ENCODE assay signal across 8 cellular contexts in the genomic region with DNA sequence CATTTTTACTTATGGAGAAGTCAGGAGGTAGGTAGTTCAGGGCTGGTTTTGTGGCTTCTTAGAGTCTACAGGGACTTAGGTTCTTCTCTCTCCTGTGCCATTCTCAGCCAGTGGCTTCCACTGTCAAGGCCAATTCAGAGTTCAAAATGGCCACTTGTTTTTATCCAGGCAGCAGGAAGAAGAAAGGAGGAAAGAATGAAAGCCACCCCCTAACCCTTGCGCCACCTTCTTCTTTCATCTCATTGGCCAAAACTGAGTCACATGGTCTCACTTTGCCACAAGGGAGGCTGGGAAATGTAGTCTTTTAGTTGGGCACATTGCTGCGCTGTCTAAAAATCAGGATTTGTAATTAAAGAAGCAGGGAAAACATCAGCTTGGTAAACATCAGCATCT.
DNase-seq lines count a peak whose midpoint lies in the region; ATAC-seq, FAIRE-seq and TF ChIP-seq lines count a peak whose summit lies in the region.

No MANE protein-coding gene starts in this region.

- H4K91ac ChIP-seq in H1 (replicated peaks; ENCODE audit: insufficient read length, low read length): no peak overlapping the region

- POLR2A ChIA-PET in H1 (lab: Charles Lee; ENCODE audit: partially characterized antibody): no interaction called here

- H3K27me3 ChIP-seq in MM.1S (replicated peaks; ENCODE audit: insufficient read depth, low read length) (0 out of 2 replicates have a peak, but pooled peaks cover 5% of the 10 kb centered on the region), SJSA1 (replicated peaks) (no peaks in the 10 kb centered on the region), H1 (replicated peaks in 1 of 4; ENCODE audit: control insufficient read depth in 3 of 4, extremely low read depth in 1 of 4, insufficient read depth in 3 of 4, low read length in 3 of 4) (no peaks in the 10 kb centered on the region; a peak in 1 of 7 replicates), tibial artery (peaks cover 0 to 36% of the 10 kb centered on the region in 2 donors)

- no peaks in the 10 kb centered on the region for H3K79me2 ChIP-seq in MM.1S (ENCODE audit: low read length)
- no peaks in the 10 kb centered on the region for H3K79me2 ChIP-seq in H1 (ENCODE audit: control insufficient read depth in 1 of 2, insufficient read depth in 2 of 2, low read length in 2 of 2)

- TF ChIP-seq EP300 in H1 (IDR thresholded peaks at IDR 0.05; ENCODE audit: borderline replicate concordance in 1 of 2, low read depth in 2 of 2, low read length in 2 of 2): no peak

- H2AFZ ChIP-seq in MM.1S (ENCODE audit: low read length) (peak overlapping the region; percentile 61), H1 (ENCODE audit: low read length) (peak overlapping the region; percentile 83)

- intact Hi-C loops in tibial artery (cut with DNase I; ENCODE audit: low total_unique reads): no loop called here

- peak; percentile 75 for DNase-seq in EL
- DNase-seq in MM.1S: peak; percentile 49
- DNase-seq in SJSA1 (ENCODE audit: low read depth in 1 of 2, low spot score in 2 of 2): peak; percentile 68 to 84
- no peak for DNase-seq in H1 (ENCODE audit: low read depth in 1 of 2, low spot score in 2 of 2)
- DNase-seq in natural killer cell treated with Interleukin-12 subunit alpha and Interleukin-12 subunit beta and Interleukin-15 and Interleukin-18, amount 100 ng/mL, for 72 hours (ENCODE audit: low spot score): no peak
- DNase-seq in KG1 (lab: John Stamatoyannopoulos, UW): no peak
- DNase-seq in OCI-M2 (lab: John Stamatoyannopoulos, UW; ENCODE audit: unreplicated experiment): no peak
- no peak for DNase-seq in tibial artery

- H3K27me3 Mint-ChIP-seq in natural killer cell treated with Interleukin-12 subunit alpha and Interleukin-12 subunit beta and Interleukin-15 and Interleukin-18, amount 100 ng/mL, for 72 hours: peaks cover 4 to 14% of the 10 kb centered on the region in 2 donors

- H3K4me1 ChIP-seq in MM.1S (ENCODE audit: low read length) (peaks cover 5% of the 10 kb centered on the region), SJSA1 (replicated peaks) (peaks cover 62% of the 10 kb centered on the region), H1 (replicated peaks in 1 of 4; ENCODE audit: control insufficient read depth in 3 of 4, insufficient read depth in 4 of 4, low read length in 3 of 4) (no peaks in the 10 kb centered on the region; a peak in 1 of 7 replicates), tibial artery (peaks cover 0 to 28% (median 11%) of the 10 kb centered on the region in 4 donors)

- H3K14ac ChIP-seq in H1 (ENCODE audit: insufficient read length): no peak overlapping the region

- H2BK12ac ChIP-seq in H1 (ENCODE audit: low read depth, low read length): no peak overlapping the region

- H3K4ac ChIP-seq in H1 (replicated peaks; ENCODE audit: insufficient read length, low read depth, low read length): no peak overlapping the region

- H3K4me2 ChIP-seq in MM.1S (ENCODE audit: low read depth, low read length) (no peak overlapping the region), H1 (ENCODE audit: insufficient read depth in 1 of 2, low read depth in 2 of 2, low read length in 2 of 2) (no peak overlapping the region)

- no peak for TF ChIP-seq RAD21 in H1 (IDR thresholded peaks at IDR 0.05 in 1 of 2, conservative IDR thresholded peaks at IDR 0.05 in 1 of 2; ENCODE audit: low read depth in 2 of 2, low read length in 2 of 2)

- TF ChIP-seq CTCF in MM.1S (IDR thresholded peaks at IDR 0.05; ENCODE audit: low read length) (no peak), H1 (IDR thresholded peaks at IDR 0.05; ENCODE audit: control extremely low read depth in 1 of 3, insufficient read depth in 1 of 3, low read depth in 1 of 3, low read length in 3 of 3) (no peak), tibial artery (IDR thresholded peaks at IDR 0.05) (no peak)

- no peak overlapping the region for H2BK120ac ChIP-seq in H1 (replicated peaks; ENCODE audit: low read depth, low read length)

- no peak overlapping the region for H2BK5ac ChIP-seq in H1 (ENCODE audit: low read depth, low read length)

- peak; percentile 82 for FAIRE-seq in H1 (lab: Jason Lieb, UNC)

- H3F3A ChIP-seq in MM.1S (ENCODE audit: insufficient read depth, low read length): no peaks in the 10 kb centered on the region

- no peaks in the 10 kb centered on the region for H3K36me3 Mint-ChIP-seq in natural killer cell treated with Interleukin-12 subunit alpha and Interleukin-12 subunit beta and Interleukin-15 and Interleukin-18, amount 100 ng/mL, for 72 hours

- no peak overlapping the region for H3K9ac ChIP-seq in MM.1S (ENCODE audit: low read length)
- H3K9ac ChIP-seq in H1 (replicated peaks in 1 of 4; ENCODE audit: extremely low read depth in 1 of 4, low read depth in 3 of 4, low read length in 3 of 4): no peak overlapping the region

- H2BK15ac ChIP-seq in H1 (ENCODE audit: low read length): no peak overlapping the region

- H4K8ac ChIP-seq in H1 (ENCODE audit: extremely low read depth, insufficient read depth, low read length): no peak overlapping the region

- no peaks in the 10 kb centered on the region for H3K9me3 Mint-ChIP-seq in natural killer cell treated with Interleukin-12 subunit alpha and Interleukin-12 subunit beta and Interleukin-15 and Interleukin-18, amount 100 ng/mL, for 72 hours

- no peak overlapping the region for H3K56ac ChIP-seq in H1 (replicated peaks; ENCODE audit: insufficient read length, low read depth, low read length)

- CTCF ChIA-PET in H1 (lab: Charles Lee; ENCODE audit: partially characterized antibody): interaction anchor here (0.9 kb wide), 1 partner anchor 15 kb away, joined by 3 read pairs; no protein-coding TSS in a partner anchor

- no peaks in the 10 kb centered on the region for H3K36me3 ChIP-seq in MM.1S (replicated peaks; ENCODE audit: insufficient read depth, low read length)
- no peaks in the 10 kb centered on the region for H3K36me3 ChIP-seq in SJSA1
- no peaks in the 10 kb centered on the region for H3K36me3 ChIP-seq in H1 (ENCODE audit: control insufficient read depth in 2 of 4, insufficient read depth in 4 of 4, low read length in 3 of 4)
- no peaks in the 10 kb centered on the region for H3K36me3 ChIP-seq in tibial artery

- H3K27ac ChIP-seq in MM.1S (ENCODE audit: low read length): no peak overlapping the region
- peak overlapping the region; percentile 91 for H3K27ac ChIP-seq in SJSA1
- H3K27ac ChIP-seq in H1 (ENCODE audit: low read depth, low read length): no peak overlapping the region
- no peak overlapping the region for H3K27ac ChIP-seq in tibial artery

- no peak for TF ChIP-seq POLR2A in H1 (IDR thresholded peaks at IDR 0.05; ENCODE audit: control extremely low read depth in 1 of 2, low read depth in 2 of 2, low read length in 2 of 2)

- H3K23ac ChIP-seq in H1 (ENCODE audit: insufficient read length): no peak overlapping the region

- H4K20me1 ChIP-seq in MM.1S (ENCODE audit: insufficient read depth, low read length) (no peaks in the 10 kb centered on the region), H1 (replicated peaks in 1 of 2; ENCODE audit: control insufficient read depth in 1 of 2, insufficient read depth in 2 of 2, low read length in 2 of 2) (no peaks in the 10 kb centered on the region)

- no peaks in the 10 kb centered on the region for H3K79me1 ChIP-seq in H1 (ENCODE audit: low read depth, low read length)

- H3K18ac ChIP-seq in H1 (ENCODE audit: extremely low read depth, low read length): no peak overlapping the region

- H2BK20ac ChIP-seq in H1 (ENCODE audit: low read length): no peak overlapping the region

- peak overlapping the region; percentile 90 to 92 for H3K27ac Mint-ChIP-seq in natural killer cell treated with Interleukin-12 subunit alpha and Interleukin-12 subunit beta and Interleukin-15 and Interleukin-18, amount 100 ng/mL, for 72 hours

- no peaks in the 10 kb centered on the region for H3K9me2 ChIP-seq in MM.1S (replicated peaks; ENCODE audit: insufficient read depth, low read length)

- no peaks in the 10 kb centered on the region for H3K23me2 ChIP-seq in H1 (ENCODE audit: low read depth, low read length)

- peak overlapping the region; percentile 76 for H4K5ac ChIP-seq in H1 (ENCODE audit: insufficient read length, low read depth, low read length)

- 77% methylated on average over 2 of the region's 2 CpGs; no CpG with 5 or more reads in 1 of the 2 experiments for WGBS in H1 (ENCODE audit: extremely low coverage in 1 of 2, insufficient coverage in 1 of 2, insufficient read length in 1 of 2, insufficient replicate concordance in 2 of 2, low coverage in 1 of 2, low lambda C conversion rate in 2 of 2, missing lambda C conversion rate in 1 of 2), 2 experiments

- H3K4me1 Mint-ChIP-seq in natural killer cell treated with Interleukin-12 subunit alpha and Interleukin-12 subunit beta and Interleukin-15 and Interleukin-18, amount 100 ng/mL, for 72 hours (ENCODE audit: low read depth in 2 of 2): peaks cover 38 to 46% of the 10 kb centered on the region in 2 donors

- H2AK5ac ChIP-seq in H1 (ENCODE audit: low read depth, low read length): no peak overlapping the region

- H3K9me3 ChIP-seq in MM.1S (replicated peaks; ENCODE audit: insufficient read depth, low read length) (no peaks in the 10 kb centered on the region), SJSA1 (replicated peaks) (no peaks in the 10 kb centered on the region), H1 (ENCODE audit: insufficient read depth in 2 of 2, low read depth in 1 of 2, low read length in 1 of 2) (peaks cover 0 to 10% of the 10 kb centered on the region in 2 experiments; a peak in 2 of 4 replicates), tibial artery (no peaks in the 10 kb centered on the region)

- H3K4me3 ChIP-seq in MM.1S (ENCODE audit: low read length): no peak overlapping the region
- no peak overlapping the region for H3K4me3 ChIP-seq in SJSA1
- no peak overlapping the region for H3K4me3 ChIP-seq in H1 (ENCODE audit: extremely low read depth in 1 of 4, insufficient read depth in 2 of 4, low read depth in 3 of 4, low read length in 4 of 4)
- no peak overlapping the region for H3K4me3 ChIP-seq in tibial artery

- peak overlapping the region; percentile 62 for H3K4me3 Mint-ChIP-seq in natural killer cell treated with Interleukin-12 subunit alpha and Interleukin-12 subunit beta and Interleukin-15 and Interleukin-18, amount 100 ng/mL, for 72 hours

- peak; percentile 75 to 85 for ATAC-seq in natural killer cell treated with Interleukin-12 subunit alpha and Interleukin-12 subunit beta and Interleukin-15 and Interleukin-18, amount 100 ng/mL, for 72 hours

TF ChIP-seq in H1, 55 proteins besides CTCF, POLR2A, EP300 and RAD21 (continues in another document):
- TF ChIP-seq, protein P1, sequence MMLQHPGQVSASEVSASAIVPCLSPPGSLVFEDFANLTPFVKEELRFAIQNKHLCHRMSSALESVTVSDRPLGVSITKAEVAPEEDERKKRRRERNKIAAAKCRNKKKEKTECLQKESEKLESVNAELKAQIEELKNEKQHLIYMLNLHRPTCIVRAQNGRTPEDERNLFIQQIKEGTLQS (IDR thresholded peaks at IDR 0.05; ENCODE audit: insufficient read depth, low read depth, low read length): peak; percentile 73; the same call in 1 of the 2 replicates
- no peak for TF ChIP-seq ASH2L (IDR thresholded peaks at IDR 0.05; ENCODE audit: low read length)
- no peak for TF ChIP-seq TAF1 (IDR thresholded peaks at IDR 0.05; ENCODE audit: low read depth, low read length)
- TF ChIP-seq CEBPB (IDR thresholded peaks at IDR 0.05; ENCODE audit: low read depth, low read length): peak; percentile 93
- TF ChIP-seq HDAC6 (IDR thresholded peaks at IDR 0.05; ENCODE audit: low read depth, low read length): no peak
- no peak for TF ChIP-seq ZNF274 (IDR thresholded peaks at IDR 0.05; ENCODE audit: borderline replicate concordance, extremely low read depth, low read length)

Comparison
In these comparisons a context has a peak if more than half of its experiments do, and no peak if none do; other contexts are left out.
1. DNase-seq: peak in EL (single experiment), MM.1S (single experiment) and SJSA1 (2 of 2); none in H1 (0 of 2), natural killer cell treated with Interleukin-12 subunit alpha and Interleukin-12 subunit beta and Interleukin-15 and Interleukin-18, amount 100 ng/mL, for 72 hours (single experiment), KG1 (single experiment), OCI-M2 (single experiment) and tibial artery (0 of 2).